1 cellular context compared by ENCODE assay signal in the genomic region with DNA sequence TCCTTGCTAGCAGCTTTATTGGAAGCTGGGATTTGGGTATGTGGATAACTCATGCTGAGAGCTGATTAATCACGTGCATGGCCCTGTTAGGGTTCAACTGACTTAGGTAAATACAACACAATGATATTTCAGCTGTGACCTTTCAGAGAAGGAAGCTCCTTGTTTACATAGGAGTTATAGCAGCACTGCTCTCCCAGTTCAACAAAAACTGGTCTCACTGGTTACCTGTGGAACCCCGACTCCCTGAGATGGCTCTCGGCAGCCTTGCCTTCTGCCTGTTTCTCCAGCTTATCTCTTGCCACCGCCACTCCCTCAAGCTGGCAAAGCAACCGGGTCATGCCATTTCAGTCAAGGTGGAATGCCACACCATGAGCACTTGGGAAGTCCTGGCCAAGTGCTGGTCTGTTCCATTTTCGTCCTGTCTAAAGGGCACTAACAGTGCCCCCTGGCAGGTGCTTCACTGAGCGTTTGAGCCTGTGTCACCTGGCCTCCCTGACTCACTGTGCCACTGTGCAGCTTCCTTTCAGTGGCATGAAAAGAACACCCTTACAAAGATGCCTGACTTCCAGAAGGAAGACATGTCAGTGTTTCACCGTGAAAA.
TF ChIP-seq lines count a peak whose summit lies in the region.

No MANE protein-coding gene starts in this region.

TF ChIP-seq in HepG2, 621 proteins besides CTCF, POLR2A, EP300 and RAD21 (continued from another document and continues in another):
- TF ChIP-seq ZHX2 (IDR thresholded peaks at IDR 0.05; ENCODE audit: low read depth): no peak
- no peak for TF ChIP-seq ZHX2 (CRISPR knock-in tag; IDR thresholded peaks at IDR 0.05; ENCODE audit: borderline replicate concordance)
- no peak for TF ChIP-seq CENPX (CRISPR knock-in tag; IDR thresholded peaks at IDR 0.05)
- TF ChIP-seq ZNF207 (IDR thresholded peaks at IDR 0.05; ENCODE audit: borderline replicate concordance): no peak
- TF ChIP-seq GPN1 (CRISPR knock-in tag; IDR thresholded peaks at IDR 0.05; ENCODE audit: borderline replicate concordance): no peak
- no peak for TF ChIP-seq ZNF44 (CRISPR knock-in tag; IDR thresholded peaks at IDR 0.05)
- no peak for TF ChIP-seq NONO (IDR thresholded peaks at IDR 0.05)
- no peak for TF ChIP-seq NONO (CRISPR knock-in tag; conservative IDR thresholded peaks at IDR 0.05)
- TF ChIP-seq ZSCAN25 (CRISPR knock-in tag; IDR thresholded peaks at IDR 0.05): no peak
- TF ChIP-seq, protein P1, sequence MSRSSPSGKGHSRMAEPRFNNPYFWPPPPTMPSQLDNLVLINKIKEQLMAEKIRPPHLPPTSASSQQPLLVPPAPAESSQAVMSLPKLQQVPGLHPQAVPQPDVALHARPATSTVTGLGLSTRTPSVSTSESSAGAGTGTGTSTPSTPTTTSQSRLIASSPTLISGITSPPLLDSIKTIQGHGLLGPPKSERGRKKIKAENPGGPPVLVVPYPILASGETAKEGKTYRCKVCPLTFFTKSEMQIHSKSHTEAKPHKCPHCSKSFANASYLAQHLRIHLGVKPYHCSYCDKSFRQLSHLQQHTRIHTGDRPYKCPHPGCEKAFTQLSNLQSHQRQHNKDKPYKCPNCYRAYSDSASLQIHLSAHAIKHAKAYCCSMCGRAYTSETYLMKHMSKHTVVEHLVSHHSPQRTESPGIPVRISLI (CRISPR knock-in tag; IDR thresholded peaks at IDR 0.05; ENCODE audit: borderline replicate concordance): no peak
- 0 out of 2 replicates have a peak, but pooled peaks have one; percentile 31 for TF ChIP-seq FOXA1 (IDR thresholded peaks at IDR 0.05)
- TF ChIP-seq FOXA1 (CRISPR knock-in tag; IDR thresholded peaks at IDR 0.05): peak; percentile 90
- no peak for TF ChIP-seq ARHGAP35 (CRISPR knock-in tag; IDR thresholded peaks at IDR 0.05; ENCODE audit: borderline replicate concordance)
- TF ChIP-seq ETV5 (CRISPR knock-in tag; IDR thresholded peaks at IDR 0.05; ENCODE audit: borderline replicate concordance): peak; percentile 10; the same call in 1 of the 2 replicates
- TF ChIP-seq, protein P2, sequence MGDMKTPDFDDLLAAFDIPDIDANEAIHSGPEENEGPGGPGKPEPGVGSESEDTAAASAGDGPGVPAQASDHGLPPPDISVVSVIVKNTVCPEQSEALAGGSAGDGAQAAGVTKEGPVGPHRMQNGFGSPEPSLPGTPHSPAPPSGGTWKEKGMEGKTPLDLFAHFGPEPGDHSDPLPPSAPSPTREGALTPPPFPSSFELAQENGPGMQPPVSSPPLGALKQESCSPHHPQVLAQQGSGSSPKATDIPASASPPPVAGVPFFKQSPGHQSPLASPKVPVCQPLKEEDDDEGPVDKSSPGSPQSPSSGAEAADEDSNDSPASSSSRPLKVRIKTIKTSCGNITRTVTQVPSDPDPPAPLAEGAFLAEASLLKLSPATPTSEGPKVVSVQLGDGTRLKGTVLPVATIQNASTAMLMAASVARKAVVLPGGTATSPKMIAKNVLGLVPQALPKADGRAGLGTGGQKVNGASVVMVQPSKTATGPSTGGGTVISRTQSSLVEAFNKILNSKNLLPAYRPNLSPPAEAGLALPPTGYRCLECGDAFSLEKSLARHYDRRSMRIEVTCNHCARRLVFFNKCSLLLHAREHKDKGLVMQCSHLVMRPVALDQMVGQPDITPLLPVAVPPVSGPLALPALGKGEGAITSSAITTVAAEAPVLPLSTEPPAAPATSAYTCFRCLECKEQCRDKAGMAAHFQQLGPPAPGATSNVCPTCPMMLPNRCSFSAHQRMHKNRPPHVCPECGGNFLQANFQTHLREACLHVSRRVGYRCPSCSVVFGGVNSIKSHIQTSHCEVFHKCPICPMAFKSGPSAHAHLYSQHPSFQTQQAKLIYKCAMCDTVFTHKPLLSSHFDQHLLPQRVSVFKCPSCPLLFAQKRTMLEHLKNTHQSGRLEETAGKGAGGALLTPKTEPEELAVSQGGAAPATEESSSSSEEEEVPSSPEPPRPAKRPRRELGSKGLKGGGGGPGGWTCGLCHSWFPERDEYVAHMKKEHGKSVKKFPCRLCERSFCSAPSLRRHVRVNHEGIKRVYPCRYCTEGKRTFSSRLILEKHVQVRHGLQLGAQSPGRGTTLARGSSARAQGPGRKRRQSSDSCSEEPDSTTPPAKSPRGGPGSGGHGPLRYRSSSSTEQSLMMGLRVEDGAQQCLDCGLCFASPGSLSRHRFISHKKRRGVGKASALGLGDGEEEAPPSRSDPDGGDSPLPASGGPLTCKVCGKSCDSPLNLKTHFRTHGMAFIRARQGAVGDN (CRISPR knock-in tag; IDR thresholded peaks at IDR 0.05): peak; percentile 36
- no peak for TF ChIP-seq ZBTB8A (CRISPR knock-in tag; IDR thresholded peaks at IDR 0.05; ENCODE audit: borderline replicate concordance, low read depth)
- TF ChIP-seq ZSCAN9 (CRISPR knock-in tag; IDR thresholded peaks at IDR 0.05; ENCODE audit: borderline replicate concordance): no peak
- no peak for TF ChIP-seq ZNF570 (CRISPR knock-in tag; IDR thresholded peaks at IDR 0.05; ENCODE audit: borderline replicate concordance)
- 0 out of 2 replicates have a peak, but pooled peaks have one; percentile 12 for TF ChIP-seq GATAD2A (CRISPR knock-in tag; IDR thresholded peaks at IDR 0.05)
- no peak for TF ChIP-seq ZBTB39 (CRISPR knock-in tag; IDR thresholded peaks at IDR 0.05)
- TF ChIP-seq, protein P3, sequence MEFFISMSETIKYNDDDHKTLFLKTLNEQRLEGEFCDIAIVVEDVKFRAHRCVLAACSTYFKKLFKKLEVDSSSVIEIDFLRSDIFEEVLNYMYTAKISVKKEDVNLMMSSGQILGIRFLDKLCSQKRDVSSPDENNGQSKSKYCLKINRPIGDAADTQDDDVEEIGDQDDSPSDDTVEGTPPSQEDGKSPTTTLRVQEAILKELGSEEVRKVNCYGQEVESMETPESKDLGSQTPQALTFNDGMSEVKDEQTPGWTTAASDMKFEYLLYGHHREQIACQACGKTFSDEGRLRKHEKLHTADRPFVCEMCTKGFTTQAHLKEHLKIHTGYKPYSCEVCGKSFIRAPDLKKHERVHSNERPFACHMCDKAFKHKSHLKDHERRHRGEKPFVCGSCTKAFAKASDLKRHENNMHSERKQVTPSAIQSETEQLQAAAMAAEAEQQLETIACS (CRISPR knock-in tag; IDR thresholded peaks at IDR 0.05): no peak
- TF ChIP-seq TCF7L2 (IDR thresholded peaks at IDR 0.05; ENCODE audit: low read depth, low read length): no peak
- TF ChIP-seq, protein P4, sequence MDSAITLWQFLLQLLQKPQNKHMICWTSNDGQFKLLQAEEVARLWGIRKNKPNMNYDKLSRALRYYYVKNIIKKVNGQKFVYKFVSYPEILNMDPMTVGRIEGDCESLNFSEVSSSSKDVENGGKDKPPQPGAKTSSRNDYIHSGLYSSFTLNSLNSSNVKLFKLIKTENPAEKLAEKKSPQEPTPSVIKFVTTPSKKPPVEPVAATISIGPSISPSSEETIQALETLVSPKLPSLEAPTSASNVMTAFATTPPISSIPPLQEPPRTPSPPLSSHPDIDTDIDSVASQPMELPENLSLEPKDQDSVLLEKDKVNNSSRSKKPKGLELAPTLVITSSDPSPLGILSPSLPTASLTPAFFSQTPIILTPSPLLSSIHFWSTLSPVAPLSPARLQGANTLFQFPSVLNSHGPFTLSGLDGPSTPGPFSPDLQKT (CRISPR knock-in tag; IDR thresholded peaks at IDR 0.05; ENCODE audit: borderline replicate concordance): no peak
- TF ChIP-seq KAT7 (CRISPR knock-in tag; IDR thresholded peaks at IDR 0.05; ENCODE audit: borderline replicate concordance): no peak
- no peak for TF ChIP-seq TEAD2 (CRISPR knock-in tag; IDR thresholded peaks at IDR 0.05)
- TF ChIP-seq ZNF264 (CRISPR knock-in tag; IDR thresholded peaks at IDR 0.05): 0 out of 2 replicates have a peak, but pooled peaks have one; percentile 66
- TF ChIP-seq ZNF431 (CRISPR knock-in tag; IDR thresholded peaks at IDR 0.05; ENCODE audit: borderline replicate concordance, low read depth): no peak
- no peak for TF ChIP-seq SRSF4 (IDR thresholded peaks at IDR 0.05; ENCODE audit: low read depth, low read length, poor library complexity, severe bottlenecking)
- no peak for TF ChIP-seq ZNF205 (CRISPR knock-in tag; IDR thresholded peaks at IDR 0.05)
- TF ChIP-seq NCOA1 (CRISPR knock-in tag; IDR thresholded peaks at IDR 0.05): no peak
- TF ChIP-seq PAX8 (CRISPR knock-in tag; IDR thresholded peaks at IDR 0.05; ENCODE audit: borderline replicate concordance): no peak
- no peak for TF ChIP-seq SNAPC4 (CRISPR knock-in tag; IDR thresholded peaks at IDR 0.05)
- no peak for TF ChIP-seq ZNF781 (CRISPR knock-in tag; IDR thresholded peaks at IDR 0.05; ENCODE audit: borderline replicate concordance, not compliant biosample characterization)
